ENCODE assay signal across 8 cellular contexts in the genomic region with DNA sequence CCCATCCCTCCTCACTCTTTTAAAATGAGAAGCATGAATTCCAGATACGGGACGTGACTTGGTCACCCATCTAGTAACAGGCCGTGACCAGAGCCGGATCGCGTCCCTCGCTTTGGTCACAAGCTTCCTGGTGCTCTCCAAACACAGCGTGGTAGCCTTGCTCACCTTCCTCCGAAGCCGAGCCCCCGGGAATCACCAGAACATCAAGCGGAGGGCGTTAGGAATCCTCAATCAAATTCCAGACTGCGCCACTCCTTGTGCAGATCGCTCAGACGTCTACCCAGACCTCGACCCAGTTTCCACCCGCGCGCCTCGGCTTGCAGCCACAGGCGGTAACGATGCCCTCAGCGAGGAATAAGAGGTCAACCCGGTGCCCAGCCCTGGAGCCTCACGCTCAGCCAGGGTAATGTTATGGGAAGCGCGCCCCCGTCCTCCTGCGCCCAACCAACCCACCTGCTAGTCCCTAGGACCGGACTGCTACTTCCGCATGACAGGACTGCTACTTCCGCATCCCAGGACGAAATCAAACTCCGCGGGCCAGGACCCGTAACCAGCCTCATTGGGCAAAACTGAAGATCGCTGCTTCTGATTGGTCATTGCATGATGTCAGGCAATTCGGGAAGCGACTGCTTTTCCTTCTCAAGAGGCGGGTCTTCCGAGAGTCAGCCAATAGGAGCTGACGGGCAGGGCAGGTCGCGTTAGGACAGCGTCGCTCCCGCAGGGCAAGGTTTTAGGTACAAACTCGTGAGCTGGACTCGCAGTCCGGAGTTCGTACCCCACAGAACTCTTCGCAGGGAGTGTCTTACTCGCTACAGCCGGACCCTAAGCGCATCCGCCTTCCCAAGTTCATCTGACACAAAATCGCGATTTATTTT. TPM values are rescaled to one million over a fixed set of nuclear protein-coding genes. Genes with fewer than 3 reads are reported as not detected.
DNase-seq lines count a peak whose midpoint lies in the region; ATAC-seq and TF ChIP-seq lines count a peak whose summit lies in the region.

A gene (minus strand): TSS at position 501 of the 875 bp plus-strand sequence. CDS start 1,212 bp downstream, outside the sequence.

- in situ Hi-C loops in KBM-7 (cut with MboI; ENCODE audit: low pct_unique_long_range_greater_than_20kb, low sequenced_read_pairs), result no loop called here

- H3F3A ChIP-seq in PC-9 (ENCODE audit: insufficient read depth, low read depth), result peaks cover 45% of the 10 kb centered on the region

- ATAC-seq in GM21723 (IDR thresholded peaks at IDR 0.05; ENCODE audit: unreplicated experiment), result peak; percentile 96

- peak within 1 kb of the TSS; percentile 78 to 88 for H3K9ac ChIP-seq in mucosa of rectum (ENCODE audit: low read depth in 1 of 2, low read length in 2 of 2)

- H3K9me3 ChIP-seq in PC-9 (ENCODE audit: insufficient read depth, low read depth) (no peaks in the 10 kb centered on the region), mucosa of rectum (ENCODE audit: control insufficient read depth in 2 of 2, low read length in 2 of 2) (no peaks in the 10 kb centered on the region)

- POLR2A ChIA-PET in PC-9 (lab: Charles Lee; ENCODE audit: unreplicated experiment), result interaction anchor here (0.5 to 0.8 kb wide), 5 partner anchors 40 to 1349 kb away, joined by 4 to 21 read pairs (median 8); a partner anchor contains a TSS

- DNase-seq in DMS53 treated with DMSO at 0.1 percent for 48 hours (lab: John Stamatoyannopoulos, UW; ENCODE audit: unreplicated experiment) (peak; percentile 92), KBM-7 (peak; percentile 99), PC-9 (peak; percentile 93 to 100), activated T-cell treated with anti-CD3 and anti-CD28 coated beads for 48 hours (ENCODE audit: low read depth) (peak; percentile 84), erythroblast (lab: John Stamatoyannopoulos, UW) (peak; percentile 98 to 99)
- DNase-seq in stimulated activated CD8-positive, alpha-beta memory T cell treated with anti-CD3 and anti-CD28 coated beads, Interleukin-4, amount 100 ng/mL, for 4 hours (ENCODE audit: low read depth in 2 of 2, low spot score in 1 of 2), result peak; percentile 83

- H3K4me2 ChIP-seq in PC-9, result peak within 1 kb of the TSS; percentile 92

- intact Hi-C loops in PC-9 (cut with micrococcal nuclease; ENCODE audit: unreplicated experiment), result loop anchor here (1.0 to 5.0 kb wide), 3 partner anchors 41 to 302 kb away; a partner anchor contains a TSS

- peaks cover 20% of the 10 kb centered on the region for H3K4me1 ChIP-seq in PC-9 (replicated peaks; ENCODE audit: insufficient read depth)
- H3K4me1 ChIP-seq in mucosa of rectum (ENCODE audit: control insufficient read depth in 2 of 2, insufficient read depth in 2 of 2, low read length in 2 of 2), result peaks cover 9 to 14% of the 10 kb centered on the region in 2 donors

- TF ChIP-seq CTCF in PC-9 (conservative IDR thresholded peaks at IDR 0.05), result no peak

- H3K27ac ChIP-seq in PC-9 (peak within 1 kb of the TSS; percentile 13; the same call in 1 of the 2 replicates), mucosa of rectum (ENCODE audit: low read depth in 2 of 2, low read length in 2 of 2) (peak within 1 kb of the TSS; percentile 1 to 44)

- H4K20me1 ChIP-seq in PC-9 (ENCODE audit: insufficient read depth), result 0 out of 2 replicates have a peak, but pooled peaks cover 14% of the 10 kb centered on the region

- TF ChIP-seq POLR2A in erythroblast (IDR thresholded peaks at IDR 0.05; ENCODE audit: low read length), result peak; percentile 90

- peak within 1 kb of the TSS; percentile 79 for H3K4me3 ChIP-seq in PC-9
- peak within 1 kb of the TSS; percentile 87 to 94 for H3K4me3 ChIP-seq in mucosa of rectum (ENCODE audit: low read length in 2 of 2)

- CTCF ChIA-PET in PC-9 (lab: Charles Lee), result interaction anchor here (0.7 kb wide), 1 partner anchor 715 kb away, joined by 3 read pairs; no protein-coding TSS in a partner anchor

- peak within 1 kb of the TSS; percentile 98 for H2AFZ ChIP-seq in PC-9

- no peaks in the 10 kb centered on the region for H3K9me2 ChIP-seq in PC-9 (ENCODE audit: insufficient read depth)

- peaks cover 30% of the 10 kb centered on the region for H3K79me2 ChIP-seq in PC-9 (ENCODE audit: low read depth)

- H3K36me3 ChIP-seq in PC-9 (ENCODE audit: low read depth) (0 out of 2 replicates have a peak, but pooled peaks cover 16% of the 10 kb centered on the region), mucosa of rectum (ENCODE audit: control insufficient read depth in 2 of 2, insufficient read depth in 2 of 2, low read length in 2 of 2) (no peaks in the 10 kb centered on the region)

- TSS peak; percentile 43 for BruUV-seq in PC-9 (replicated peaks; lab: Mats Ljungman, UMichigan)

- H3K27me3 ChIP-seq in PC-9 (ENCODE audit: insufficient read depth, low read depth), result no peaks in the 10 kb centered on the region
- no peaks in the 10 kb centered on the region for H3K27me3 ChIP-seq in mucosa of rectum (ENCODE audit: control insufficient read depth in 2 of 2, insufficient read depth in 2 of 2, low read length in 2 of 2)

RNA-seq across cellular contexts. Expression of the gene that starts here (rescaled TPM):
- total RNA-seq in PC-9 (2021), result 10.5 and 12.6 TPM in 2 replicates

Comparison
In these comparisons a context has a peak if more than half of its experiments do, and no peak if none do; other contexts are left out.
1. Peak in every context shown above with its lines: DNase-seq, ATAC-seq, H3K4me3 ChIP-seq and H3K27ac ChIP-seq.